In genomic region chr17:80544655-80545498, GRCh38 we compare ENCODE assay signal across 8 cellular contexts. TPM values are rescaled to one million over a fixed set of nuclear protein-coding genes. Genes with fewer than 3 reads are reported as not detected.
DNase-seq lines count a peak whose midpoint lies in the region; ATAC-seq and TF ChIP-seq lines count a peak whose summit lies in the region.

RPTOR (plus strand) TSS chr17:80544838; CDS start chr17:80545630, 792 bp downstream.

- H3K79me2 ChIP-seq in PC-9 (ENCODE audit: low read depth) = peaks cover 50% of the 10 kb centered on the region

- peak within 1 kb of the TSS; percentile 91 for H2AFZ ChIP-seq in PC-9

- H4K20me1 ChIP-seq in PC-9 (ENCODE audit: insufficient read depth) = 0 out of 2 replicates have a peak, but pooled peaks cover 4% of the 10 kb centered on the region

- H3K4me3 ChIP-seq in AG09309 (ENCODE audit: control insufficient read depth, low read depth, low read length) = peak within 1 kb of the TSS; percentile 69
- H3K4me3 ChIP-seq in PC-9 = peak within 1 kb of the TSS; percentile 98
- peak within 1 kb of the TSS; percentile 92 for H3K4me3 ChIP-seq in epithelial cell of proximal tubule (ENCODE audit: low read depth, low read length)
- peak within 1 kb of the TSS; percentile 94 for H3K4me3 ChIP-seq in mucosa of descending colon

- peak; percentile 100 for ATAC-seq in mucosa of descending colon

- H3K36me3 ChIP-seq in PC-9 (ENCODE audit: low read depth) = no peaks in the 10 kb centered on the region
- no peaks in the 10 kb centered on the region for H3K36me3 ChIP-seq in mucosa of descending colon (ENCODE audit: low read depth)

- peak within 1 kb of the TSS; percentile 95 for H3K4me2 ChIP-seq in PC-9

- H3K9me3 ChIP-seq in PC-9 (ENCODE audit: insufficient read depth, low read depth) (no peaks in the 10 kb centered on the region), mucosa of descending colon (no peaks in the 10 kb centered on the region)

- H3K36me3 Mint-ChIP-seq in IgD-negative memory B cell = no peaks in the 10 kb centered on the region

- POLR2A ChIA-PET in PC-9 (lab: Charles Lee; ENCODE audit: unreplicated experiment) = no interaction called here

- H3F3A ChIP-seq in PC-9 (ENCODE audit: insufficient read depth, low read depth) = 0 out of 2 replicates have a peak, but pooled peaks cover 4% of the 10 kb centered on the region

- H3K4me3 Mint-ChIP-seq in IgD-negative memory B cell = peak within 1 kb of the TSS; percentile 75 to 98 (median 96)

- H3K4me1 ChIP-seq in PC-9 (replicated peaks; ENCODE audit: insufficient read depth) (peaks cover 29% of the 10 kb centered on the region), mucosa of descending colon (ENCODE audit: low read depth) (peaks cover 22% of the 10 kb centered on the region)

- H3K27me3 Mint-ChIP-seq in IgD-negative memory B cell = peaks cover 14% of the 10 kb centered on the region

- H3K9me2 ChIP-seq in PC-9 (ENCODE audit: insufficient read depth) = no peaks in the 10 kb centered on the region

- H3K27me3 ChIP-seq in PC-9 (ENCODE audit: insufficient read depth, low read depth) = no peaks in the 10 kb centered on the region

- H3K9me3 Mint-ChIP-seq in IgD-negative memory B cell = no peaks in the 10 kb centered on the region

- H3K4me1 Mint-ChIP-seq in IgD-negative memory B cell = peaks cover 10 to 17% (median 17%) of the 10 kb centered on the region in 3 donors

- intact Hi-C loops in PC-9 (cut with micrococcal nuclease; ENCODE audit: unreplicated experiment) = loop anchor here (5.0 kb wide), 1 partner anchor 63 kb away; no protein-coding TSS in a partner anchor
- intact Hi-C loops in mucosa of descending colon (cut with DNase I, micrococcal nuclease) = no loop called here

- BruUV-seq in PC-9 (replicated peaks; lab: Mats Ljungman, UMichigan) = TSS peak; percentile 49

- TF ChIP-seq CTCF in AG09309 (IDR thresholded peaks at IDR 0.05; ENCODE audit: control insufficient read depth, insufficient read depth, low read depth, low read length, missing control alignments) (no peak), PC-9 (conservative IDR thresholded peaks at IDR 0.05) (no peak), epithelial cell of proximal tubule (conservative IDR thresholded peaks at IDR 0.05; ENCODE audit: low read depth, low read length) (no peak), mucosa of descending colon (IDR thresholded peaks at IDR 0.05) (no peak)

- DNase-seq in AG09309 (ENCODE audit: low read depth) = peak; percentile 37
- peak; percentile 94 for DNase-seq in GM19238 (ENCODE audit: insufficient read length, low spot score)
- DNase-seq in PC-9 = peak; percentile 48 to 81
- DNase-seq in activated T-cell treated with anti-CD3 and anti-CD28 coated beads for 48 hours (ENCODE audit: low read depth) = peak; percentile 85
- DNase-seq in epithelial cell of proximal tubule (ENCODE audit: low read depth) = no peak
- peak; percentile 89 to 97 (median 93) for DNase-seq in mucosa of descending colon
- peak; percentile 79 to 86 for DNase-seq in stimulated activated CD8-positive, alpha-beta memory T cell treated with anti-CD3 and anti-CD28 coated beads, Interleukin-2, amount 100 ng/mL, for 48 hours (ENCODE audit: low read depth in 2 of 2)

- CTCF ChIA-PET in PC-9 (lab: Charles Lee) = no interaction called here

- peak within 1 kb of the TSS; percentile 53 for H3K27ac ChIP-seq in PC-9

- peak within 1 kb of the TSS; percentile 56 to 95 (median 92) for H3K27ac Mint-ChIP-seq in IgD-negative memory B cell

RNA-seq across cellular contexts. Expression of gene RPTOR, which starts in this region (rescaled TPM):
- polyA plus RNA-seq in IgD-negative memory B cell = 9.9 TPM
- total RNA-seq in PC-9 (2021) (50.8 and 53.5 TPM in 2 replicates), epithelial cell of proximal tubule (17.9 and 24.4 TPM in 2 replicates), mucosa of descending colon (10 to 100 TPM; 30.5 to 44.4 (median 37.2) TPM)
